ENCODE assay signal across 19 cellular contexts in genomic region chr9:27361401-27361953, GRCh38.
DNase-seq lines count a peak whose midpoint lies in the region; ATAC-seq, FAIRE-seq and TF ChIP-seq lines count a peak whose summit lies in the region.
"Had no signal": no experiment of that assay in that cellular context is flagged by ENCODE, and none has a peak within 500 bp of the region (broad histone marks: within the 10 kb centered on the region; RNA-seq: fewer than 3 reads in every experiment).

No MANE protein-coding gene starts in this region.

- ATAC-seq in right lobe of liver (peak; percentile 81 to 87 (median 86)), HG03460 (IDR thresholded peaks at IDR 0.05; ENCODE audit: unreplicated experiment) (no peak)
- ATAC-seq in stimulated activated effector memory CD8-positive, alpha-beta T cell treated with anti-CD3 and anti-CD28 coated beads, Interleukin-12 subunit alpha, Interleukin-12 subunit beta, amount 100 ng/mL, for 72 hours = no peak
- ATAC-seq: Panc1 had no signal

- no peaks in the 10 kb centered on the region for H4K20me1 ChIP-seq in MM.1S (ENCODE audit: insufficient read depth, low read length)

- no peak overlapping the region for H3K9ac ChIP-seq in MM.1S (ENCODE audit: low read length)
- H3K9ac ChIP-seq: GM23248 had no signal

- no peak for FAIRE-seq in small intestine (lab: Jason Lieb, UNC)
- FAIRE-seq: A204.1, G401.6, GM12891 had no signal

- H3K9me3 Mint-ChIP-seq in dendritic cell treated with granulocyte-macrophage colony-stimulating factor and Interleukin-4, amounts not matched to agents 40 ng/mL and 50 ng/mL, for 4 days = no peaks in the 10 kb centered on the region
- H3K9me3 Mint-ChIP-seq in stimulated activated effector memory CD8-positive, alpha-beta T cell treated with anti-CD3 and anti-CD28 coated beads, Interleukin-12 subunit alpha, Interleukin-12 subunit beta, amount 100 ng/mL, for 72 hours = no peaks in the 10 kb centered on the region
- H3K9me3 Mint-ChIP-seq: CD14-positive monocyte had no signal

- H3F3A ChIP-seq in MM.1S (ENCODE audit: insufficient read depth, low read length) = peaks cover 11% of the 10 kb centered on the region

- H3K4me3 ChIP-seq in HEK293 (ENCODE audit: low read depth, low read length) = no peak overlapping the region
- H3K4me3 ChIP-seq in right lobe of liver = no peak overlapping the region
- no peak overlapping the region for H3K4me3 ChIP-seq in small intestine (ENCODE audit: low read depth in 1 of 2, low read length in 2 of 2)
- no peak overlapping the region for H3K4me3 ChIP-seq in MM.1S (ENCODE audit: low read length)
- H3K4me3 ChIP-seq: GM23248 had no signal

- POLR2A ChIA-PET in HEK293 (lab: Yijun Ruan, JAX) = no interaction called here

- no peak for TF ChIP-seq POLR2A in right lobe of liver (IDR thresholded peaks at IDR 0.05)

- no peaks in the 10 kb centered on the region for H3K36me3 ChIP-seq in HEK293 (ENCODE audit: control insufficient read depth in 2 of 2, insufficient read depth in 1 of 2, low read length in 2 of 2)
- H3K36me3 ChIP-seq in right lobe of liver = no peaks in the 10 kb centered on the region
- H3K36me3 ChIP-seq in small intestine (ENCODE audit: control insufficient read depth in 2 of 2, insufficient read depth in 2 of 2, low read length in 2 of 2) = no peaks in the 10 kb centered on the region
- H3K36me3 ChIP-seq in MM.1S (replicated peaks; ENCODE audit: insufficient read depth, low read length) = no peaks in the 10 kb centered on the region

- no peak overlapping the region for H2AFZ ChIP-seq in MM.1S (ENCODE audit: low read length)
- H2AFZ ChIP-seq: GM23248 had no signal

- WGBS in right lobe of liver (ENCODE audit: insufficient coverage, low coverage, low lambda C conversion rate, missing lambda C conversion rate) = 33% methylated on average over 4 of the region's 4 CpGs
- WGBS in small intestine, 3 donors = 24 to 68% (median 28%) methylated on average over 4 of the region's 4 CpGs

- H3K27ac ChIP-seq in HEK293 (ENCODE audit: extremely low read depth, low read depth, low read length) (0 out of 2 replicates have a peak overlapping the region, but pooled peaks have one; percentile 16), right lobe of liver (no peak overlapping the region), small intestine (ENCODE audit: low read depth in 1 of 2, low read length in 1 of 2) (peak overlapping the region in 1 of 2 donors; percentile 36), MM.1S (ENCODE audit: low read length) (no peak overlapping the region)
- H3K27ac ChIP-seq: GM23248 had no signal

- peaks cover 78% of the 10 kb centered on the region for H3K36me3 Mint-ChIP-seq in dendritic cell treated with granulocyte-macrophage colony-stimulating factor and Interleukin-4, amounts not matched to agents 40 ng/mL and 50 ng/mL, for 4 days (ENCODE audit: low read depth)
- peaks cover 5% of the 10 kb centered on the region for H3K36me3 Mint-ChIP-seq in stimulated activated effector memory CD8-positive, alpha-beta T cell treated with anti-CD3 and anti-CD28 coated beads, Interleukin-12 subunit alpha, Interleukin-12 subunit beta, amount 100 ng/mL, for 72 hours

- peaks cover 71% of the 10 kb centered on the region for H3K4me1 Mint-ChIP-seq in dendritic cell treated with granulocyte-macrophage colony-stimulating factor and Interleukin-4, amounts not matched to agents 40 ng/mL and 50 ng/mL, for 4 days (ENCODE audit: low read depth)
- peaks cover 9% of the 10 kb centered on the region for H3K4me1 Mint-ChIP-seq in stimulated activated effector memory CD8-positive, alpha-beta T cell treated with anti-CD3 and anti-CD28 coated beads, Interleukin-12 subunit alpha, Interleukin-12 subunit beta, amount 100 ng/mL, for 72 hours

- no peaks in the 10 kb centered on the region for H3K79me2 ChIP-seq in MM.1S (ENCODE audit: low read length)

- H3K9me3 ChIP-seq in HEK293 (ENCODE audit: control insufficient read depth, insufficient read depth, low read depth, low read length) (no peaks in the 10 kb centered on the region), right lobe of liver (no peaks in the 10 kb centered on the region), small intestine (ENCODE audit: control insufficient read depth, low read depth) (no peaks in the 10 kb centered on the region), MM.1S (replicated peaks; ENCODE audit: insufficient read depth, low read length) (no peaks in the 10 kb centered on the region)

- H3K4me1 ChIP-seq in HEK293 (ENCODE audit: control insufficient read depth, insufficient read depth, low read length) = peaks cover 12% of the 10 kb centered on the region
- peaks cover 0 to 8% (median 0%) of the 10 kb centered on the region in 4 donors for H3K4me1 ChIP-seq in right lobe of liver
- H3K4me1 ChIP-seq in small intestine (ENCODE audit: control insufficient read depth in 2 of 2, insufficient read depth in 1 of 2, low read depth in 1 of 2, low read length in 1 of 2) = peaks cover 12 to 13% of the 10 kb centered on the region in 2 donors
- H3K4me1 ChIP-seq in MM.1S (ENCODE audit: low read length) = peaks cover 15% of the 10 kb centered on the region

- intact Hi-C loops in dendritic cell treated with granulocyte-macrophage colony-stimulating factor and Interleukin-4, amounts not matched to agents 40 ng/mL and 50 ng/mL, for 4 days (cut with micrococcal nuclease) = no loop called here
- intact Hi-C loops in right lobe of liver (cut with DNase I) = no loop called here

- no peak overlapping the region for H3K4me2 ChIP-seq in MM.1S (ENCODE audit: low read depth, low read length)

- no peaks in the 10 kb centered on the region for H3K27me3 Mint-ChIP-seq in dendritic cell treated with granulocyte-macrophage colony-stimulating factor and Interleukin-4, amounts not matched to agents 40 ng/mL and 50 ng/mL, for 4 days

- H3K27ac Mint-ChIP-seq in dendritic cell treated with granulocyte-macrophage colony-stimulating factor and Interleukin-4, amounts not matched to agents 40 ng/mL and 50 ng/mL, for 4 days = peak overlapping the region; percentile 72
- H3K27ac Mint-ChIP-seq in stimulated activated effector memory CD8-positive, alpha-beta T cell treated with anti-CD3 and anti-CD28 coated beads, Interleukin-12 subunit alpha, Interleukin-12 subunit beta, amount 100 ng/mL, for 72 hours = no peak overlapping the region

- H3K9me2 ChIP-seq in MM.1S (replicated peaks; ENCODE audit: insufficient read depth, low read length) = no peaks in the 10 kb centered on the region

- CTCF ChIA-PET in HEK293 (lab: Yijun Ruan, JAX) = interaction anchor here (1.0 to 1.1 kb wide), 2 partner anchors 29 to 113 kb away, joined by 3 to 4 read pairs; no protein-coding TSS in a partner anchor

- H3K27me3 ChIP-seq in right lobe of liver = no peaks in the 10 kb centered on the region
- H3K27me3 ChIP-seq in small intestine (ENCODE audit: control insufficient read depth in 2 of 2, insufficient read depth in 2 of 2, low read length in 2 of 2) = no peaks in the 10 kb centered on the region
- H3K27me3 ChIP-seq in MM.1S (replicated peaks; ENCODE audit: insufficient read depth, low read length) = no peaks in the 10 kb centered on the region

- TF ChIP-seq CTCF in HEK293 (tag by site-specific recombination; IDR thresholded peaks at IDR 0.05) (no peak), right lobe of liver (IDR thresholded peaks at IDR 0.05) (no peak), MM.1S (IDR thresholded peaks at IDR 0.05; ENCODE audit: low read length) (no peak)

- DNase-seq in right lobe of liver (no peak), small intestine (peak; percentile 96), NCI-H1092 (lab: John Stamatoyannopoulos, UW) (no peak), MM.1S (no peak)
- DNase-seq in stimulated activated effector memory CD8-positive, alpha-beta T cell treated with anti-CD3 and anti-CD28 coated beads, Interleukin-12 subunit alpha, Interleukin-12 subunit beta, amount 100 ng/mL, for 72 hours (ENCODE audit: low spot score in 2 of 2) = no peak
- DNase-seq: DMS79 treated with DMSO at 0.1 percent for 48 hours, GM23248, NCI-H1417, NCI-H2029, NCI-H82, SHP77 treated with DMSO at 0.1 percent for 48 hours had no signal

- no peak overlapping the region for H3K4me3 Mint-ChIP-seq in dendritic cell treated with granulocyte-macrophage colony-stimulating factor and Interleukin-4, amounts not matched to agents 40 ng/mL and 50 ng/mL, for 4 days
- H3K4me3 Mint-ChIP-seq in stimulated activated effector memory CD8-positive, alpha-beta T cell treated with anti-CD3 and anti-CD28 coated beads, Interleukin-12 subunit alpha, Interleukin-12 subunit beta, amount 100 ng/mL, for 72 hours = no peak overlapping the region
- H3K4me3 Mint-ChIP-seq: CD14-positive monocyte had no signal

TF ChIP-seq in HEK293, 187 proteins besides CTCF, POLR2A, EP300 and RAD21 (continues in another document):
- TF ChIP-seq ZNF664 (tag by site-specific recombination; IDR thresholded peaks at IDR 0.05) (peak; percentile 57; the same call in 1 of the 2 replicates), ZNF248 (tag by site-specific recombination; IDR thresholded peaks at IDR 0.05) (no peak), ZNF280C (tag by site-specific recombination; IDR thresholded peaks at IDR 0.05) (no peak), GLI2 (tag by site-specific recombination; IDR thresholded peaks at IDR 0.05; ENCODE audit: borderline replicate concordance, low read depth) (no peak), ZNF777 (tag by site-specific recombination; IDR thresholded peaks at IDR 0.05; ENCODE audit: borderline replicate concordance) (no peak), ZNF549 (tag by site-specific recombination; IDR thresholded peaks at IDR 0.05) (no peak)

Comparison
In these comparisons a context has a peak if more than half of its experiments do, and no peak if none do; other contexts are left out.
1. ATAC-seq: peak in right lobe of liver (4 of 4); none in stimulated activated effector memory CD8-positive, alpha-beta T cell treated with anti-CD3 and anti-CD28 coated beads, Interleukin-12 subunit alpha, Interleukin-12 subunit beta, amount 100 ng/mL, for 72 hours (single experiment) and HG03460 (single experiment).